Comparison of ENCODE assay signal across 1 cellular context in the genomic region with DNA sequence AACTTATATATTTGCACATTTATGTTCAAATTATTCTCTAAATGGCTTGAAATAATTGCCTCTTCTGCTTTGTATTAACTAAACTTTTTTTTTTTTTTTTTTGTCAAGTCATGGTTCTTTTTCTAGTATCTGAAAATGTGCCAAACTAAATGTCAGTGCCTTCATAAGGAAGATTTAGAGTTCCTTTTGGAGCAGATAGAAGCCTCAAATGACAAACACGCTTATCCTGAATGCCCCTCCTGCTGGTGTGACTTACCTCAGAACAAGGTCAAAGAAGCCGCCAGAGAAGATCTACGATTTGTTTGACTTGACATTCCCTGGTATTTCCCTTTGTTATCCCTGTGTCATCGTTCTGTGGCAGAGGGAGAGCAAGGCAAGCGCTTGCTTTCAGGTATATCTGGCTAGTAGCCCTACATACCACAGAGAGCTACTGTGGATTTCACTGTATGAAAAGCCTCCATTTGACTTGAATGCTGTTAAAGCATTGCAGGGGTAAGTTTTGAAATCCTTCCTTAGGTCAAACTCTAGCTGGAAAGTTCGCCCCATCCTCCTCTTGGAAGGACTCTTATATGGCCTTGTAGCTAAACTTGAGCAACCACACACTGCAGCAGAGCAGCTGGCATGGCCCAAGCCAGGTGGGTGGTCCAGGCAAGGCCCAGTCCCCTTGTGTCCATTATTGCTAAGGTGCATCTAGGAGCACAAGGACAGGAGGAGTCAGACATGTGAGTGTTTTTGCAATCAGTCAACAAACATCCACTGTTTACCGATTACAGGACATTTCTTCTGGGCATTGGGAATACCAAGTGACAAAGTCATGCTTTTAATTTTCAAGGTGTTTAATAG.
TF ChIP-seq lines count a peak whose summit lies in the region.

No MANE protein-coding gene starts in this region.

TF ChIP-seq in HepG2, 621 proteins besides CTCF, POLR2A, EP300 and RAD21 (continued from another document and continues in another):
- no peak; the same call in 1 of the 2 replicates for TF ChIP-seq KAT8 (CRISPR knock-in tag; IDR thresholded peaks at IDR 0.05)
- TF ChIP-seq, protein P1, sequence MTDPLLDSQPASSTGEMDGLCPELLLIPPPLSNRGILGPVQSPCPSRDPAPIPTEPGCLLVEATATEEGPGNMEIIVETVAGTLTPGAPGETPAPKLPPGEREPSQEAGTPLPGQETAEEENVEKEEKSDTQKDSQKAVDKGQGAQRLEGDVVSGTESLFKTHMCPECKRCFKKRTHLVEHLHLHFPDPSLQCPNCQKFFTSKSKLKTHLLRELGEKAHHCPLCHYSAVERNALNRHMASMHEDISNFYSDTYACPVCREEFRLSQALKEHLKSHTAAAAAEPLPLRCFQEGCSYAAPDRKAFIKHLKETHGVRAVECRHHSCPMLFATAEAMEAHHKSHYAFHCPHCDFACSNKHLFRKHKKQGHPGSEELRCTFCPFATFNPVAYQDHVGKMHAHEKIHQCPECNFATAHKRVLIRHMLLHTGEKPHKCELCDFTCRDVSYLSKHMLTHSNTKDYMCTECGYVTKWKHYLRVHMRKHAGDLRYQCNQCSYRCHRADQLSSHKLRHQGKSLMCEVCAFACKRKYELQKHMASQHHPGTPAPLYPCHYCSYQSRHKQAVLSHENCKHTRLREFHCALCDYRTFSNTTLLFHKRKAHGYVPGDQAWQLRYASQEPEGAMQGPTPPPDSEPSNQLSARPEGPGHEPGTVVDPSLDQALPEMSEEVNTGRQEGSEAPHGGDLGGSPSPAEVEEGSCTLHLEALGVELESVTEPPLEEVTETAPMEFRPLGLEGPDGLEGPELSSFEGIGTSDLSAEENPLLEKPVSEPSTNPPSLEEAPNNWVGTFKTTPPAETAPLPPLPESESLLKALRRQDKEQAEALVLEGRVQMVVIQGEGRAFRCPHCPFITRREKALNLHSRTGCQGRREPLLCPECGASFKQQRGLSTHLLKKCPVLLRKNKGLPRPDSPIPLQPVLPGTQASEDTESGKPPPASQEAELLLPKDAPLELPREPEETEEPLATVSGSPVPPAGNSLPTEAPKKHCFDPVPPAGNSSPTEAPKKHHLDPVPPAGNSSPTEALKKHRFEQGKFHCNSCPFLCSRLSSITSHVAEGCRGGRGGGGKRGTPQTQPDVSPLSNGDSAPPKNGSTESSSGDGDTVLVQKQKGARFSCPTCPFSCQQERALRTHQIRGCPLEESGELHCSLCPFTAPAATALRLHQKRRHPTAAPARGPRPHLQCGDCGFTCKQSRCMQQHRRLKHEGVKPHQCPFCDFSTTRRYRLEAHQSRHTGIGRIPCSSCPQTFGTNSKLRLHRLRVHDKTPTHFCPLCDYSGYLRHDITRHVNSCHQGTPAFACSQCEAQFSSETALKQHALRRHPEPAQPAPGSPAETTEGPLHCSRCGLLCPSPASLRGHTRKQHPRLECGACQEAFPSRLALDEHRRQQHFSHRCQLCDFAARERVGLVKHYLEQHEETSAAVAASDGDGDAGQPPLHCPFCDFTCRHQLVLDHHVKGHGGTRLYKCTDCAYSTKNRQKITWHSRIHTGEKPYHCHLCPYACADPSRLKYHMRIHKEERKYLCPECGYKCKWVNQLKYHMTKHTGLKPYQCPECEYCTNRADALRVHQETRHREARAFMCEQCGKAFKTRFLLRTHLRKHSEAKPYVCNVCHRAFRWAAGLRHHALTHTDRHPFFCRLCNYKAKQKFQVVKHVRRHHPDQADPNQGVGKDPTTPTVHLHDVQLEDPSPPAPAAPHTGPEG (CRISPR knock-in tag; IDR thresholded peaks at IDR 0.05), result no peak
- no peak for TF ChIP-seq JDP2 (CRISPR knock-in tag; IDR thresholded peaks at IDR 0.05; ENCODE audit: borderline replicate concordance)
- TF ChIP-seq SRY (CRISPR knock-in tag; IDR thresholded peaks at IDR 0.05), result no peak
- no peak for TF ChIP-seq ZFP41 (CRISPR knock-in tag; IDR thresholded peaks at IDR 0.05; ENCODE audit: borderline replicate concordance)
- no peak for TF ChIP-seq CREB1 (IDR thresholded peaks at IDR 0.05)
- TF ChIP-seq CREB1 (CRISPR knock-in tag; IDR thresholded peaks at IDR 0.05), result no peak
- no peak for TF ChIP-seq ZNF337 (CRISPR knock-in tag; IDR thresholded peaks at IDR 0.05; ENCODE audit: borderline replicate concordance, low read depth)
- TF ChIP-seq MTF1 (CRISPR knock-in tag; IDR thresholded peaks at IDR 0.05), result no peak
- 0 out of 2 replicates have a peak, but pooled peaks have one; percentile 17 for TF ChIP-seq ZBTB20 (CRISPR knock-in tag; IDR thresholded peaks at IDR 0.05; ENCODE audit: borderline replicate concordance, low read depth)
- TF ChIP-seq, protein P2, sequence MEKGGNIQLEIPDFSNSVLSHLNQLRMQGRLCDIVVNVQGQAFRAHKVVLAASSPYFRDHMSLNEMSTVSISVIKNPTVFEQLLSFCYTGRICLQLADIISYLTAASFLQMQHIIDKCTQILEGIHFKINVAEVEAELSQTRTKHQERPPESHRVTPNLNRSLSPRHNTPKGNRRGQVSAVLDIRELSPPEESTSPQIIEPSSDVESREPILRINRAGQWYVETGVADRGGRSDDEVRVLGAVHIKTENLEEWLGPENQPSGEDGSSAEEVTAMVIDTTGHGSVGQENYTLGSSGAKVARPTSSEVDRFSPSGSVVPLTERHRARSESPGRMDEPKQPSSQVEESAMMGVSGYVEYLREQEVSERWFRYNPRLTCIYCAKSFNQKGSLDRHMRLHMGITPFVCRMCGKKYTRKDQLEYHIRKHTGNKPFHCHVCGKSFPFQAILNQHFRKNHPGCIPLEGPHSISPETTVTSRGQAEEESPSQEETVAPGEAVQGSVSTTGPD (CRISPR knock-in tag; IDR thresholded peaks at IDR 0.05), result no peak
- no peak for TF ChIP-seq ZFP82 (CRISPR knock-in tag; IDR thresholded peaks at IDR 0.05; ENCODE audit: borderline replicate concordance)
- 0 out of 2 replicates have a peak, but pooled peaks have one; percentile 23 for TF ChIP-seq KDM3A (CRISPR knock-in tag; IDR thresholded peaks at IDR 0.05; ENCODE audit: low read depth)
- TF ChIP-seq, protein P3, sequence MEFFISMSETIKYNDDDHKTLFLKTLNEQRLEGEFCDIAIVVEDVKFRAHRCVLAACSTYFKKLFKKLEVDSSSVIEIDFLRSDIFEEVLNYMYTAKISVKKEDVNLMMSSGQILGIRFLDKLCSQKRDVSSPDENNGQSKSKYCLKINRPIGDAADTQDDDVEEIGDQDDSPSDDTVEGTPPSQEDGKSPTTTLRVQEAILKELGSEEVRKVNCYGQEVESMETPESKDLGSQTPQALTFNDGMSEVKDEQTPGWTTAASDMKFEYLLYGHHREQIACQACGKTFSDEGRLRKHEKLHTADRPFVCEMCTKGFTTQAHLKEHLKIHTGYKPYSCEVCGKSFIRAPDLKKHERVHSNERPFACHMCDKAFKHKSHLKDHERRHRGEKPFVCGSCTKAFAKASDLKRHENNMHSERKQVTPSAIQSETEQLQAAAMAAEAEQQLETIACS (CRISPR knock-in tag; IDR thresholded peaks at IDR 0.05), result no peak
- TF ChIP-seq SMAD3 (CRISPR knock-in tag; IDR thresholded peaks at IDR 0.05), result peak; percentile 61; the same call in 1 of the 2 replicates
- TF ChIP-seq SPEN (CRISPR knock-in tag; IDR thresholded peaks at IDR 0.05; ENCODE audit: low read depth), result peak; percentile 20; the same call in 1 of the 2 replicates
- no peak for TF ChIP-seq ZNF83 (CRISPR knock-in tag; IDR thresholded peaks at IDR 0.05; ENCODE audit: borderline replicate concordance)
- TF ChIP-seq, protein P4, sequence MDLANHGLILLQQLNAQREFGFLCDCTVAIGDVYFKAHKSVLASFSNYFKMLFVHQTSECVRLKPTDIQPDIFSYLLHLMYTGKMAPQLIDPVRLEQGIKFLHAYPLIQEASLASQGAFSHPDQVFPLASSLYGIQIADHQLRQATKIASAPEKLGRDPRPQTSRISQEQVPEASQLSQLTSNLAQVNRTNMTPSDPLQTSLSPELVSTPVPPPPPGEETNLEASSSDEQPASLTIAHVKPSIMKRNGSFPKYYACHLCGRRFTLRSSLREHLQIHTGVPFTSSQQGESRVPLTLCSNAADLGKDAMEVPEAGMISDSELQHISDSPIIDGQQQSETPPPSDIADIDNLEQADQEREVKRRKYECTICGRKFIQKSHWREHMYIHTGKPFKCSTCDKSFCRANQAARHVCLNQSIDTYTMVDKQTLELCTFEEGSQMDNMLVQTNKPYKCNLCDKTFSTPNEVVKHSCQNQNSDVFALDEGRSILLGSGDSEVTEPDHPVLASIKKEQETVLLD (CRISPR knock-in tag; IDR thresholded peaks at IDR 0.05; ENCODE audit: low read depth), result no peak
- TF ChIP-seq ZFP90 (CRISPR knock-in tag; IDR thresholded peaks at IDR 0.05; ENCODE audit: borderline replicate concordance), result no peak
- peak; percentile 92 for TF ChIP-seq NR2F2 (IDR thresholded peaks at IDR 0.05; ENCODE audit: borderline replicate concordance, low read depth)
- TF ChIP-seq IRF2 (CRISPR knock-in tag; IDR thresholded peaks at IDR 0.05), result peak; percentile 58; the same call in 1 of the 2 replicates
- no peak for TF ChIP-seq NFRKB (IDR thresholded peaks at IDR 0.05)
- no peak for TF ChIP-seq ZNF737 (CRISPR knock-in tag; IDR thresholded peaks at IDR 0.05; ENCODE audit: borderline replicate concordance)
- TF ChIP-seq ZC3H13 (CRISPR knock-in tag; IDR thresholded peaks at IDR 0.05), result no peak
- no peak; the same call in 1 of the 2 replicates for TF ChIP-seq RBFOX2 (IDR thresholded peaks at IDR 0.05; ENCODE audit: low read depth, low read length)
- TF ChIP-seq, protein P5, sequence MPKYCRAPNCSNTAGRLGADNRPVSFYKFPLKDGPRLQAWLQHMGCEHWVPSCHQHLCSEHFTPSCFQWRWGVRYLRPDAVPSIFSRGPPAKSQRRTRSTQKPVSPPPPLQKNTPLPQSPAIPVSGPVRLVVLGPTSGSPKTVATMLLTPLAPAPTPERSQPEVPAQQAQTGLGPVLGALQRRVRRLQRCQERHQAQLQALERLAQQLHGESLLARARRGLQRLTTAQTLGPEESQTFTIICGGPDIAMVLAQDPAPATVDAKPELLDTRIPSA (CRISPR knock-in tag; IDR thresholded peaks at IDR 0.05; ENCODE audit: borderline replicate concordance), result no peak
- no peak for TF ChIP-seq ZSCAN12 (CRISPR knock-in tag; IDR thresholded peaks at IDR 0.05)
- TF ChIP-seq BHLHE40 (IDR thresholded peaks at IDR 0.05; ENCODE audit: low read length), result peak; percentile 30
- no peak for TF ChIP-seq ZNF20 (CRISPR knock-in tag; IDR thresholded peaks at IDR 0.05)
- no peak for TF ChIP-seq NPAS2 (CRISPR knock-in tag; IDR thresholded peaks at IDR 0.05; ENCODE audit: borderline replicate concordance)
- TF ChIP-seq NFE2 (CRISPR knock-in tag; IDR thresholded peaks at IDR 0.05), result no peak
- TF ChIP-seq, protein P6, sequence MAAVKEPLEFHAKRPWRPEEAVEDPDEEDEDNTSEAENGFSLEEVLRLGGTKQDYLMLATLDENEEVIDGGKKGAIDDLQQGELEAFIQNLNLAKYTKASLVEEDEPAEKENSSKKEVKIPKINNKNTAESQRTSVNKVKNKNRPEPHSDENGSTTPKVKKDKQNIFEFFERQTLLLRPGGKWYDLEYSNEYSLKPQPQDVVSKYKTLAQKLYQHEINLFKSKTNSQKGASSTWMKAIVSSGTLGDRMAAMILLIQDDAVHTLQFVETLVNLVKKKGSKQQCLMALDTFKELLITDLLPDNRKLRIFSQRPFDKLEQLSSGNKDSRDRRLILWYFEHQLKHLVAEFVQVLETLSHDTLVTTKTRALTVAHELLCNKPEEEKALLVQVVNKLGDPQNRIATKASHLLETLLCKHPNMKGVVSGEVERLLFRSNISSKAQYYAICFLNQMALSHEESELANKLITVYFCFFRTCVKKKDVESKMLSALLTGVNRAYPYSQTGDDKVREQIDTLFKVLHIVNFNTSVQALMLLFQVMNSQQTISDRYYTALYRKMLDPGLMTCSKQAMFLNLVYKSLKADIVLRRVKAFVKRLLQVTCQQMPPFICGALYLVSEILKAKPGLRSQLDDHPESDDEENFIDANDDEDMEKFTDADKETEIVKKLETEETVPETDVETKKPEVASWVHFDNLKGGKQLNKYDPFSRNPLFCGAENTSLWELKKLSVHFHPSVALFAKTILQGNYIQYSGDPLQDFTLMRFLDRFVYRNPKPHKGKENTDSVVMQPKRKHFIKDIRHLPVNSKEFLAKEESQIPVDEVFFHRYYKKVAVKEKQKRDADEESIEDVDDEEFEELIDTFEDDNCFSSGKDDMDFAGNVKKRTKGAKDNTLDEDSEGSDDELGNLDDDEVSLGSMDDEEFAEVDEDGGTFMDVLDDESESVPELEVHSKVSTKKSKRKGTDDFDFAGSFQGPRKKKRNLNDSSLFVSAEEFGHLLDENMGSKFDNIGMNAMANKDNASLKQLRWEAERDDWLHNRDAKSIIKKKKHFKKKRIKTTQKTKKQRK (IDR thresholded peaks at IDR 0.05; ENCODE audit: low read length), result no peak
- TF ChIP-seq, protein P7, sequence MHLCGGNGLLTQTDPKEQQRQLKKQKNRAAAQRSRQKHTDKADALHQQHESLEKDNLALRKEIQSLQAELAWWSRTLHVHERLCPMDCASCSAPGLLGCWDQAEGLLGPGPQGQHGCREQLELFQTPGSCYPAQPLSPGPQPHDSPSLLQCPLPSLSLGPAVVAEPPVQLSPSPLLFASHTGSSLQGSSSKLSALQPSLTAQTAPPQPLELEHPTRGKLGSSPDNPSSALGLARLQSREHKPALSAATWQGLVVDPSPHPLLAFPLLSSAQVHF (CRISPR knock-in tag; IDR thresholded peaks at IDR 0.05), result no peak
- TF ChIP-seq, protein P8, sequence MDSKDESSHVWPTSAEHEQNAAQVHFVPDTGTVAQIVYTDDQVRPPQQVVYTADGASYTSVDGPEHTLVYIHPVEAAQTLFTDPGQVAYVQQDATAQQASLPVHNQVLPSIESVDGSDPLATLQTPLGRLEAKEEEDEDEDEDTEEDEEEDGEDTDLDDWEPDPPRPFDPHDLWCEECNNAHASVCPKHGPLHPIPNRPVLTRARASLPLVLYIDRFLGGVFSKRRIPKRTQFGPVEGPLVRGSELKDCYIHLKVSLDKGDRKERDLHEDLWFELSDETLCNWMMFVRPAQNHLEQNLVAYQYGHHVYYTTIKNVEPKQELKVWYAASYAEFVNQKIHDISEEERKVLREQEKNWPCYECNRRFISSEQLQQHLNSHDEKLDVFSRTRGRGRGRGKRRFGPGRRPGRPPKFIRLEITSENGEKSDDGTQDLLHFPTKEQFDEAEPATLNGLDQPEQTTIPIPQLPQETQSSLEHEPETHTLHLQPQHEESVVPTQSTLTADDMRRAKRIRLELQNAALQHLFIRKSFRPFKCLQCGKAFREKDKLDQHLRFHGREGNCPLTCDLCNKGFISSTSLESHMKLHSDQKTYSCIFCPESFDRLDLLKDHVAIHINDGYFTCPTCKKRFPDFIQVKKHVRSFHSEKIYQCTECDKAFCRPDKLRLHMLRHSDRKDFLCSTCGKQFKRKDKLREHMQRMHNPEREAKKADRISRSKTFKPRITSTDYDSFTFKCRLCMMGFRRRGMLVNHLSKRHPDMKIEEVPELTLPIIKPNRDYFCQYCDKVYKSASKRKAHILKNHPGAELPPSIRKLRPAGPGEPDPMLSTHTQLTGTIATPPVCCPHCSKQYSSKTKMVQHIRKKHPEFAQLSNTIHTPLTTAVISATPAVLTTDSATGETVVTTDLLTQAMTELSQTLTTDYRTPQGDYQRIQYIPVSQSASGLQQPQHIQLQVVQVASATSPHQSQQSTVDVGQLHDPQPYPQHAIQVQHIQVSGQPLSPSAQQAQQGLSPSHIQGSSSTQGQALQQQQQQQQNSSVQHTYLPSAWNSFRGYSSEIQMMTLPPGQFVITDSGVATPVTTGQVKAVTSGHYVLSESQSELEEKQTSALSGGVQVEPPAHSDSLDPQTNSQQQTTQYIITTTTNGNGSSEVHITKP (CRISPR knock-in tag; IDR thresholded peaks at IDR 0.05; ENCODE audit: low read depth), result no peak
- TF ChIP-seq, protein P9, sequence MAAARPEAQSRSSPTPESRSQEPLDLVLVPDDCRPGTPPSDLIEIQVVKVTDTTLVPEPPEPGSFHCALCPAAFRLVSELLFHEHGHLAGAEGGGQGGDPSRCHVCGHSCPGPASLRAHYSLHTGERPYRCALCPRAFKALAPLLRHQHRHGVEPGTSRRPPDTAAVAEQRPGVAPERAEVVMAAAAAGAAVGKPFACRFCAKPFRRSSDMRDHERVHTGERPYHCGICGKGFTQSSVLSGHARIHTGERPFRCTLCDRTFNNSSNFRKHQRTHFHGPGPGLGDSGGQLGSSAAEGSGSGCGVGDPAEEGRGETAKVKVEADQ (CRISPR knock-in tag; IDR thresholded peaks at IDR 0.05; ENCODE audit: borderline replicate concordance), result peak; percentile 80; the same call in 1 of the 2 replicates
